9 cellular contexts compared by ENCODE assay signal in genomic region chr6:37731888-37732287, GRCh38. TPM values are rescaled to one million over a fixed set of nuclear protein-coding genes. Genes with fewer than 3 reads are reported as not detected.
DNase-seq lines count a peak whose midpoint lies in the region; ATAC-seq lines count a peak whose summit lies in the region.
"Had no signal": no experiment of that assay in that cellular context is flagged by ENCODE, and none has a peak within 500 bp of the region (broad histone marks: within the 10 kb centered on the region; RNA-seq: fewer than 3 reads in every experiment).

No MANE protein-coding gene starts in this region.

- no peak overlapping the region for H3K4me3 ChIP-seq in BLaER1 treated with 17β-estradiol and CSF1 and Interleukin-3, amounts not matched to agents 10 nM and 100 nM

- ATAC-seq in GM21528 (IDR thresholded peaks at IDR 0.05; ENCODE audit: low FRiP score, unreplicated experiment) (peak; percentile 54), GM21423 (IDR thresholded peaks at IDR 0.05; ENCODE audit: unreplicated experiment) (no peak)

- no peak overlapping the region; a peak in 1 of 22 replicates for H3K9ac ChIP-seq in BLaER1 treated with 17β-estradiol and CSF1 and Interleukin-3, amounts not matched to agents 10 nM and 100 nM

- H3K4me1 Mint-ChIP-seq in activated naive CD4-positive, alpha-beta T cell treated with anti-CD3 and anti-CD28 coated beads for 36 hours (ENCODE audit: low read depth) = peaks cover 6% of the 10 kb centered on the region

- no peaks in the 10 kb centered on the region for H3K9me3 ChIP-seq in BLaER1 treated with 17β-estradiol and CSF1 and Interleukin-3, amounts not matched to agents 10 nM and 100 nM (replicated peaks in 1 of 11)

- H3K36me3 ChIP-seq in BLaER1 treated with 17β-estradiol and CSF1 and Interleukin-3, amounts not matched to agents 10 nM and 100 nM = no peaks in the 10 kb centered on the region

- no peaks in the 10 kb centered on the region for H3K27me3 ChIP-seq in BLaER1 treated with 17β-estradiol and CSF1 and Interleukin-3, amounts not matched to agents 10 nM and 100 nM

- no peaks in the 10 kb centered on the region for H4K20me1 ChIP-seq in BLaER1 treated with 17β-estradiol and CSF1 and Interleukin-3, amounts not matched to agents 10 nM and 100 nM

- no peaks in the 10 kb centered on the region for H3K9me3 Mint-ChIP-seq in activated naive CD4-positive, alpha-beta T cell treated with anti-CD3 and anti-CD28 coated beads for 36 hours

- CTCF ChIA-PET in activated naive CD4-positive, alpha-beta T cell treated with anti-CD3 and anti-CD28 coated beads for 36 hours (lab: Charles Lee) = interaction anchor here (0.6 to 0.7 kb wide), 3 partner anchors 59 to 790 kb away, joined by 3 to 4 read pairs (median 3); no protein-coding TSS in a partner anchor

- intact Hi-C loops in activated naive CD4-positive, alpha-beta T cell treated with anti-CD3 and anti-CD28 coated beads for 36 hours (cut with micrococcal nuclease) = no loop called here

- H3K4me1 ChIP-seq in BLaER1 treated with 17β-estradiol and CSF1 and Interleukin-3, amounts not matched to agents 10 nM and 100 nM = peaks cover 9 to 19% (median 14%) of the 10 kb centered on the region in 10 experiments

- no peak overlapping the region for H3K4me3 Mint-ChIP-seq in activated naive CD4-positive, alpha-beta T cell treated with anti-CD3 and anti-CD28 coated beads for 36 hours

- no peaks in the 10 kb centered on the region for H3K36me3 Mint-ChIP-seq in activated naive CD4-positive, alpha-beta T cell treated with anti-CD3 and anti-CD28 coated beads for 36 hours (ENCODE audit: low read depth)

- peak overlapping the region; percentile 24 to 61 (median 46); a peak in 21 of 22 replicates for H3K4me2 ChIP-seq in BLaER1 treated with 17β-estradiol and CSF1 and Interleukin-3, amounts not matched to agents 10 nM and 100 nM

- H3K27ac Mint-ChIP-seq in activated naive CD4-positive, alpha-beta T cell treated with anti-CD3 and anti-CD28 coated beads for 36 hours = no peak overlapping the region

- peak; percentile 13 for DNase-seq in RPMI7951 (ENCODE audit: low read depth)
- peak; percentile 57 for DNase-seq in activated naive CD4-positive, alpha-beta T cell treated with anti-CD3 and anti-CD28 coated beads for 36 hours
- DNase-seq in stimulated activated CD8-positive, alpha-beta memory T cell treated with anti-CD3 and anti-CD28 coated beads, Interleukin-7, amount 100 ng/mL, for 4 hours (ENCODE audit: low read depth in 2 of 2) = peak; percentile 52 to 64
- no peak for DNase-seq in SHP77 (lab: John Stamatoyannopoulos, UW)
- DNase-seq in AG08395 (ENCODE audit: low spot score) = no peak

- no peaks in the 10 kb centered on the region for H3K27me3 Mint-ChIP-seq in activated naive CD4-positive, alpha-beta T cell treated with anti-CD3 and anti-CD28 coated beads for 36 hours (ENCODE audit: low read depth)

- H3K27ac ChIP-seq in BLaER1 treated with 17β-estradiol and CSF1 and Interleukin-3, amounts not matched to agents 10 nM and 100 nM = peak overlapping the region in 1 of 11 experiments; percentile 6; a peak in 1 of 22 replicates
- H3K27ac ChIP-seq: VCaP had no signal

RNA-seq across cellular contexts. Expression of gene MDGA1, which starts 34.2 kb away (rescaled TPM):
- 4.0 and 4.5 TPM in 2 replicates for total RNA-seq in RPMI7951 (2014; rRNA removed; shearing (Covaris generic))
- total RNA-seq in activated naive CD4-positive, alpha-beta T cell treated with anti-CD3 and anti-CD28 coated beads for 36 hours = 1 to 10 TPM; 2.8 to 3.6 TPM

Comparison
In these comparisons a context has a peak if more than half of its experiments do, and no peak if none do; other contexts are left out.
1. DNase-seq: peak in RPMI7951 (single experiment), activated naive CD4-positive, alpha-beta T cell treated with anti-CD3 and anti-CD28 coated beads for 36 hours (single experiment) and stimulated activated CD8-positive, alpha-beta memory T cell treated with anti-CD3 and anti-CD28 coated beads, Interleukin-7, amount 100 ng/mL, for 4 hours (2 of 2); none in SHP77 (0 of 2) and AG08395 (single experiment).